Comparison of ENCODE assay signal across 17 cellular contexts in the genomic region with DNA sequence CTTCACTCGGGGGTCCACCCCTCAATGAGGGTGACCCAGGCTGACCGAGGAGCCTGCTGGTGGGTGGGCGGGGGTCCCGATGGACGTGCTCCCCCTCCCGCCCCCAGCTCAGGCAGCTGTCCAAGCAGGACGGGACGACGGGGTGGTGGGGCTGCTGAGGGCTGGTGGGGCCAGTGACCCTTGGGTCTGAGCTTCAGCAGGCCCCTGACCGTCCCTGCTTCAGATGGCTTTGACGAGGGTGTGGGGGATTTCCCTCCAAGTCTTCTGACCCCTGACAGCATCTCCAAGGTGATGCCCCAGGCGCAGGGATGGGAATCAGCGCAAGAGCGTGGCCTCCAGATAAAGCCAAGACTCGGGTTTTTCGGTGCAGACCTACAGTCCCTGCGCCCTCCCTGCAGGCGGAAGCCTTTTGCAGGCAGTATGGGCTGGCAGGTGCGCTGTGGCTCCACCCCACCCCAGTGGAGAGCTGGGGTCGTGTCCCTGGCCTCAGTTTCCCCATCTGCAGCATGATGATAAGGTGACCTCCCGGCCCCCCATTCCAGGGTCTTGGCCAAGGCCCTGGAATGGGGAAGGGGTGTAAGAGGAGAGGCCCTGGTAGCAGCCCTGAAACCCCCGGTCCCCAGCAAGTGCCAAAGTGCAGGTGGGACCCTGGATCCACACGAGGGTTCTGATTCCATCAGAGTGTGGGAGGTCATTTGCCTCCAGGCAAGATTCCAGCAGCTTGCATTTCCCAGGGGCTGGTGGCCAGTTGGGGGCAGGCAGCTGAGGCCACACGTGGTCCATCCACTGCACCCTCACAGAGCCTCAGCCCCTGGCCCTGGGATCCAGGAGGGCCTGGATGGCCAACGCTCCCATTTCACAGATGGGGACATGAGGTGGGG. TPM values are rescaled to one million over a fixed set of nuclear protein-coding genes. Genes with fewer than 3 reads are reported as not detected.
DNase-seq lines count a peak whose midpoint lies in the region; ATAC-seq, FAIRE-seq and TF ChIP-seq lines count a peak whose summit lies in the region.
"Had no signal": no experiment of that assay in that cellular context is flagged by ENCODE, and none has a peak within 500 bp of the region (broad histone marks: within the 10 kb centered on the region; RNA-seq: fewer than 3 reads in every experiment).

No MANE protein-coding gene starts in this region.

- H3K27ac ChIP-seq in BLaER1, result peak overlapping the region; percentile 67; the same call in 1 of the 2 replicates
- H3K27ac ChIP-seq in K562 (ENCODE audit: extremely low read depth, low read depth, low read length), result no peak overlapping the region
- H3K27ac ChIP-seq in SJCRH30, result no peak overlapping the region

- no peaks in the 10 kb centered on the region for H3K9me1 ChIP-seq in K562 (ENCODE audit: control insufficient read depth, insufficient read depth, low read length)

- CTCF ChIA-PET in K562 (lab: Yijun Ruan, JAX; ENCODE audit: low intra/inter-chr PET ratio), result interaction anchor here (0.6 kb wide), 1 partner anchor 445 kb away, joined by 3 read pairs; no protein-coding TSS in a partner anchor

- H3K4me3 ChIP-seq in BLaER1 (peak overlapping the region; percentile 62; the same call in 1 of the 2 replicates), K562 (no peak overlapping the region), SJCRH30 (no peak overlapping the region)

- FAIRE-seq in K562 (lab: Jason Lieb, UNC), result no peak

- H3K4me1 ChIP-seq in BLaER1 (peaks cover 61% of the 10 kb centered on the region), K562 (replicated peaks in 1 of 2; ENCODE audit: control insufficient read depth in 2 of 2, insufficient read depth in 2 of 2, low read length in 2 of 2) (peaks cover 0 to 27% of the 10 kb centered on the region in 2 experiments; a peak in 2 of 5 replicates), SJCRH30 (peaks cover 15% of the 10 kb centered on the region; the same call in 1 of the 2 replicates)

- in situ Hi-C loops in K562 (cut with MboI), result no loop called here

- TF ChIP-seq EP300 in K562 (IDR thresholded peaks at IDR 0.05; ENCODE audit: low read length), result no peak

- intact Hi-C loops in K562 (cut with micrococcal nuclease), result loop anchor here (10.0 kb wide), 1 partner anchor 160 kb away; no protein-coding TSS in a partner anchor

- H3K27ac Mint-ChIP-seq in HFFc6 (no peak overlapping the region), neural crest cell (ENCODE audit: unreplicated experiment) (no peak overlapping the region)
- H3K27ac Mint-ChIP-seq: activated T-cell treated with anti-CD3 and anti-CD28 coated beads, Interleukin-2, amount 50 U/mL, for 72 hours; effector memory CD8-positive, alpha-beta T cell had no signal

- ATAC-seq in K562 (peak; percentile 24; the same call in 2 of the 3 replicates), GM21737 (IDR thresholded peaks at IDR 0.05; ENCODE audit: unreplicated experiment) (no peak)

- TF ChIP-seq POLR2A in K562 (conservative IDR thresholded peaks at IDR 0.05), result no peak

- TF ChIP-seq CTCF in HFFc6 (IDR thresholded peaks at IDR 0.05) (peak; percentile 65), K562 (IDR thresholded peaks at IDR 0.05 in 2 of 3, conservative IDR thresholded peaks at IDR 0.05 in 1 of 3; ENCODE audit: insufficient read depth in 2 of 3, low read depth in 1 of 3, low read length in 3 of 3) (no peak), neural crest cell (conservative IDR thresholded peaks at IDR 0.05) (peak; percentile 21)

- H4K20me1 ChIP-seq in BLaER1 (no peaks in the 10 kb centered on the region), K562 (replicated peaks; ENCODE audit: control insufficient read depth, insufficient read depth, low read length) (peaks cover 6% of the 10 kb centered on the region)

- 9% methylated on average over 13 of the region's 25 CpGs for WGBS in K562 (ENCODE audit: insufficient coverage, low coverage, missing lambda C conversion rate)

- H2AFZ ChIP-seq in K562 (ENCODE audit: low read depth, low read length), result no peak overlapping the region

- peak overlapping the region; percentile 92 for H3K4me2 ChIP-seq in BLaER1
- H3K4me2 ChIP-seq in K562 (ENCODE audit: insufficient read depth, low read length), result no peak overlapping the region

- DNase-seq in HFFc6, result no peak
- no peak for DNase-seq in K562 (ENCODE audit: extremely low read depth in 1 of 4, low spot score in 3 of 4)
- DNase-seq in neural crest cell (ENCODE audit: low read depth, low spot score), result no peak
- no peak for DNase-seq in activated naive CD4-positive, alpha-beta T cell treated with anti-CD3 and anti-CD28 coated beads, Interleukin-2, amount 50 U/mL, for 16 hours
- DNase-seq in GM19238 (ENCODE audit: insufficient read length, low spot score), result no peak
- DNase-seq in SJCRH30, result no peak
- DNase-seq: HCEC 1CT, NCI-H2081 treated with DMSO at 0.1 percent for 48 hours, T1000 had no signal

- H3K4me3 Mint-ChIP-seq in HFFc6 (no peak overlapping the region; the same call in 1 of the 2 replicates), neural crest cell (no peak overlapping the region)
- H3K4me3 Mint-ChIP-seq: activated T-cell treated with anti-CD3 and anti-CD28 coated beads, Interleukin-2, amount 50 U/mL, for 72 hours; effector memory CD8-positive, alpha-beta T cell had no signal

- H3K9ac ChIP-seq in BLaER1 (no peak overlapping the region; the same call in 1 of the 2 replicates), K562 (ENCODE audit: insufficient read depth in 1 of 2, low read depth in 2 of 2, low read length in 2 of 2) (no peak overlapping the region)

- TF ChIP-seq RAD21 in K562 (CRISPR knock-in tag; conservative IDR thresholded peaks at IDR 0.05 in 1 of 2, IDR thresholded peaks at IDR 0.05 in 1 of 2), result no peak

- no peaks in the 10 kb centered on the region for H3K79me2 ChIP-seq in K562 (ENCODE audit: control insufficient read depth, insufficient read depth, low read length)

- POLR2A ChIA-PET in K562 (lab: Yijun Ruan, JAX), result interaction anchor here (0.6 kb wide), 3 partner anchors 18 to 1575 kb away, joined by 3 read pairs; no protein-coding TSS in a partner anchor

- no peaks in the 10 kb centered on the region for H3K9me3 Mint-ChIP-seq in HFFc6
- H3K9me3 Mint-ChIP-seq in neural crest cell, result no peaks in the 10 kb centered on the region
- H3K9me3 Mint-ChIP-seq: activated T-cell treated with anti-CD3 and anti-CD28 coated beads, Interleukin-2, amount 50 U/mL, for 72 hours; effector memory CD8-positive, alpha-beta T cell had no signal

- H3K36me3 Mint-ChIP-seq in HFFc6 (ENCODE audit: low read depth), result no peaks in the 10 kb centered on the region
- no peaks in the 10 kb centered on the region for H3K36me3 Mint-ChIP-seq in neural crest cell (ENCODE audit: low read depth)

- H3K36me3 ChIP-seq in BLaER1 (no peaks in the 10 kb centered on the region), K562 (ENCODE audit: control insufficient read depth, insufficient read depth, low read length) (no peaks in the 10 kb centered on the region), SJCRH30 (no peaks in the 10 kb centered on the region)

- H3K4me1 Mint-ChIP-seq in HFFc6 (ENCODE audit: low read depth) (peaks cover 31% of the 10 kb centered on the region), neural crest cell (no peaks in the 10 kb centered on the region)

- H3K27me3 Mint-ChIP-seq in HFFc6 (ENCODE audit: insufficient read depth) (peaks cover 6% of the 10 kb centered on the region), neural crest cell (ENCODE audit: low read depth) (peaks cover 24% of the 10 kb centered on the region)

- H3K27me3 ChIP-seq in BLaER1 (no peaks in the 10 kb centered on the region), K562 (ENCODE audit: control insufficient read depth in 2 of 2, insufficient read depth in 2 of 2, low read length in 2 of 2) (peaks cover 0 to 37% of the 10 kb centered on the region in 2 experiments; a peak in 2 of 5 replicates), SJCRH30 (no peaks in the 10 kb centered on the region)

- H3K9me3 ChIP-seq in BLaER1 (no peaks in the 10 kb centered on the region), K562 (replicated peaks; ENCODE audit: control insufficient read depth, insufficient read depth, low read depth, low read length) (no peaks in the 10 kb centered on the region), SJCRH30 (replicated peaks) (no peaks in the 10 kb centered on the region)

- BruUV-seq in K562 (replicated peaks; lab: Mats Ljungman, UMichigan), result no TSS peak

RNA-seq across cellular contexts. Expression of a gene that starts 8.7 kb away (rescaled TPM):
- total RNA-seq in HFFc6 (2021; fragmentation: NEBNext Ultra II Directional; extraction: Animal tissue kit (Norgen Biotek cat#: 25700)), result not detected
- not detected in 2 replicates for total RNA-seq in K562 (2011; cell fraction: chromatin; rRNA removed; ENCODE audit: low replicate concordance)
- not detected in 2 replicates for total RNA-seq in K562 (2011; cell fraction: nucleolus; rRNA removed)
- not detected in 2 replicates for total RNA-seq in K562 (2011; cell fraction: nucleoplasm; rRNA removed)
- total RNA-seq in K562 (2014; rRNA removed), result not detected in 2 replicates
- not detected in 2 replicates for total RNA-seq in K562 (2014; rRNA removed; fragmentation: Illumina TruSeq; extraction: Trizol)
- total RNA-seq in K562 (2015; rRNA removed; fragmentation: Illumina TruSeq; extraction: Trizol), result not detected in 2 replicates
- not detected in 2 replicates for total RNA-seq in K562 (2021)
- not detected in 2 replicates for polyA plus RNA-seq in K562 (2011; rRNA removed)
- not detected in 2 replicates for polyA plus RNA-seq in K562 (2011; cell fraction: cytosol; rRNA removed)
- polyA plus RNA-seq in K562 (2011; cell fraction: nucleus; rRNA removed), result not detected in 2 replicates
- polyA plus RNA-seq in K562 (2012), result not detected in 2 replicates
- not detected in 2 replicates for polyA plus RNA-seq in K562 (2014; fragmentation: Illumina TruSeq; extraction: Trizol)
- not detected for polyA plus RNA-seq in K562 (2014; fragmentation: Nextera tagmentation; extraction: Ambion mirVana)
- not detected in 2 replicates for polyA plus RNA-seq in K562 (2014; rRNA removed)
- polyA minus RNA-seq in K562 (2011; rRNA and poly(A)+ RNA removed), result not detected in 2 replicates
- not detected in 2 replicates for polyA minus RNA-seq in K562 (2011; cell fraction: cytosol; rRNA and poly(A)+ RNA removed)
- polyA minus RNA-seq in K562 (2011; cell fraction: nucleus; rRNA and poly(A)+ RNA removed), result not detected in 2 replicates
- not detected in 2 replicates for total RNA-seq in neural crest cell
- 0.15 and 0.26 TPM in 2 replicates for total RNA-seq in SJCRH30 (2014; rRNA removed; shearing (Covaris generic))
- total RNA-seq: activated T-cell treated with anti-CD3 and anti-CD28 coated beads, Interleukin-2, amount 50 U/mL, for 72 hours; Daoy; pulmonary artery endothelial cell; subcutaneous adipose tissue had no signal
- polyA plus RNA-seq: BJ had no signal

RNA-seq across cellular contexts. Expression of a gene that starts 18.9 kb away (rescaled TPM):
- not detected for total RNA-seq in HFFc6 (2021; fragmentation: NEBNext Ultra II Directional; extraction: Animal tissue kit (Norgen Biotek cat#: 25700))
- total RNA-seq in K562 (2011; cell fraction: chromatin; rRNA removed; ENCODE audit: low replicate concordance), result 0.14 TPM in 1 of 2 replicates, not detected in the other
- total RNA-seq in K562 (2011; cell fraction: nucleolus; rRNA removed), result not detected in 2 replicates
- not detected in 2 replicates for total RNA-seq in K562 (2011; cell fraction: nucleoplasm; rRNA removed)
- total RNA-seq in K562 (2014; rRNA removed), result not detected in 2 replicates
- not detected in 2 replicates for total RNA-seq in K562 (2014; rRNA removed; fragmentation: Illumina TruSeq; extraction: Trizol)
- total RNA-seq in K562 (2015; rRNA removed; fragmentation: Illumina TruSeq; extraction: Trizol), result not detected in 2 replicates
- total RNA-seq in K562 (2021), result not detected in 2 replicates
- polyA plus RNA-seq in K562 (2011; rRNA removed), result 0.05 TPM in 1 of 2 replicates, not detected in the other
- 0.06 TPM in 1 of 2 replicates, not detected in the other for polyA plus RNA-seq in K562 (2011; cell fraction: cytosol; rRNA removed)
- 0.06 TPM in 2 replicates for polyA plus RNA-seq in K562 (2011; cell fraction: nucleus; rRNA removed)
- 0.05 and 0.24 TPM in 2 replicates for polyA plus RNA-seq in K562 (2012)
- polyA plus RNA-seq in K562 (2014; fragmentation: Illumina TruSeq; extraction: Trizol), result 0.07 TPM in 1 of 2 replicates, not detected in the other
- polyA plus RNA-seq in K562 (2014; fragmentation: Nextera tagmentation; extraction: Ambion mirVana), result not detected
- 0.03 TPM in 1 of 2 replicates, not detected in the other for polyA plus RNA-seq in K562 (2014; rRNA removed)
- not detected in 2 replicates for polyA minus RNA-seq in K562 (2011; rRNA and poly(A)+ RNA removed)
- not detected in 2 replicates for polyA minus RNA-seq in K562 (2011; cell fraction: cytosol; rRNA and poly(A)+ RNA removed)
- polyA minus RNA-seq in K562 (2011; cell fraction: nucleus; rRNA and poly(A)+ RNA removed), result not detected in 2 replicates
- not detected in 2 replicates for total RNA-seq in neural crest cell
- 0.66 and 1.0 TPM in 2 replicates for total RNA-seq in SJCRH30 (2014; rRNA removed; shearing (Covaris generic))
- total RNA-seq: activated T-cell treated with anti-CD3 and anti-CD28 coated beads, Interleukin-2, amount 50 U/mL, for 72 hours; Daoy; pulmonary artery endothelial cell; subcutaneous adipose tissue had no signal
- polyA plus RNA-seq: BJ had no signal

RNA-seq across cellular contexts. Expression of a gene that starts 46.3 kb away (rescaled TPM):
- not detected for total RNA-seq in HFFc6 (2021; fragmentation: NEBNext Ultra II Directional; extraction: Animal tissue kit (Norgen Biotek cat#: 25700))
- total RNA-seq in K562 (2011; cell fraction: chromatin; rRNA removed; ENCODE audit: low replicate concordance), result not detected in 2 replicates
- not detected in 2 replicates for total RNA-seq in K562 (2011; cell fraction: nucleolus; rRNA removed)
- total RNA-seq in K562 (2011; cell fraction: nucleoplasm; rRNA removed), result not detected in 2 replicates
- total RNA-seq in K562 (2014; rRNA removed), result not detected in 2 replicates
- not detected in 2 replicates for total RNA-seq in K562 (2014; rRNA removed; fragmentation: Illumina TruSeq; extraction: Trizol)
- total RNA-seq in K562 (2015; rRNA removed; fragmentation: Illumina TruSeq; extraction: Trizol), result not detected in 2 replicates
- 0.18 TPM in 2 replicates for total RNA-seq in K562 (2021)
- not detected in 2 replicates for polyA plus RNA-seq in K562 (2011; rRNA removed)
- not detected in 2 replicates for polyA plus RNA-seq in K562 (2011; cell fraction: cytosol; rRNA removed)
- not detected in 2 replicates for polyA plus RNA-seq in K562 (2011; cell fraction: nucleus; rRNA removed)
- not detected in 2 replicates for polyA plus RNA-seq in K562 (2012)
- polyA plus RNA-seq in K562 (2014; fragmentation: Illumina TruSeq; extraction: Trizol), result not detected in 2 replicates
- not detected for polyA plus RNA-seq in K562 (2014; fragmentation: Nextera tagmentation; extraction: Ambion mirVana)
- not detected in 2 replicates for polyA plus RNA-seq in K562 (2014; rRNA removed)
- not detected in 2 replicates for polyA minus RNA-seq in K562 (2011; rRNA and poly(A)+ RNA removed)
- polyA minus RNA-seq in K562 (2011; cell fraction: cytosol; rRNA and poly(A)+ RNA removed), result not detected in 2 replicates
- polyA minus RNA-seq in K562 (2011; cell fraction: nucleus; rRNA and poly(A)+ RNA removed), result not detected in 2 replicates
- total RNA-seq in neural crest cell, result not detected in 2 replicates
- total RNA-seq in SJCRH30 (2014; rRNA removed; shearing (Covaris generic)), result 1.3 and 1.7 TPM in 2 replicates
- total RNA-seq: activated T-cell treated with anti-CD3 and anti-CD28 coated beads, Interleukin-2, amount 50 U/mL, for 72 hours; Daoy; pulmonary artery endothelial cell had no signal
- polyA plus RNA-seq: BJ had no signal

Comparison
In these comparisons a context has a peak if more than half of its experiments do, and no peak if none do; other contexts are left out.
1. CTCF ChIP-seq: peak in HFFc6 (single experiment) and neural crest cell (single experiment); none in K562 (0 of 3).